ENCODE assay signal across 22 cellular contexts in genomic region chr5:72656331-72656730, GRCh38.
A peak's percentile ranks its signal among the peaks of the same experiment; 100 is the strongest.
DNase-seq lines count a peak whose midpoint lies in the region; ATAC-seq, FAIRE-seq and TF ChIP-seq lines count a peak whose summit lies in the region.
"Had no signal": no experiment of that assay in that cellular context is flagged by ENCODE, and none has a peak within 500 bp of the region (broad histone marks: within the 10 kb centered on the region; RNA-seq: fewer than 3 reads in every experiment).

No MANE protein-coding gene starts in this region.

- TF ChIP-seq POLR2A in esophagus muscularis mucosa (IDR thresholded peaks at IDR 0.05; ENCODE audit: low read depth), result no peak

- no peak overlapping the region for H2AFZ ChIP-seq in neural cell (ENCODE audit: low read depth, low read length)

- no peak for ATAC-seq in HG03108 (IDR thresholded peaks at IDR 0.05; ENCODE audit: unreplicated experiment)
- ATAC-seq in GM21576 (IDR thresholded peaks at IDR 0.05; ENCODE audit: unreplicated experiment), result no peak
- ATAC-seq: CD8-positive, alpha-beta T cell had no signal

- intact Hi-C loops in esophagus muscularis mucosa (cut with DNase I), result no loop called here

- TF ChIP-seq RAD21 in neural cell (conservative IDR thresholded peaks at IDR 0.05), result no peak

- no peaks in the 10 kb centered on the region for H3K4me1 ChIP-seq in esophagus muscularis mucosa
- H3K4me1 ChIP-seq: BLaER1 treated with 17β-estradiol and CSF1 and Interleukin-3, amounts not matched to agents 10 nM and 100 nM had no signal

- no peak overlapping the region for H3K4me2 ChIP-seq in neural cell (ENCODE audit: low read length)
- H3K4me2 ChIP-seq: BLaER1 treated with 17β-estradiol and CSF1 and Interleukin-3, amounts not matched to agents 10 nM and 100 nM had no signal

- H3K79me2 ChIP-seq in neural cell (replicated peaks; ENCODE audit: insufficient read depth, low read length), result no peaks in the 10 kb centered on the region

- no peaks in the 10 kb centered on the region for H3K36me3 ChIP-seq in bronchial epithelial cell (ENCODE audit: control insufficient read depth, insufficient read depth, low read length)
- no peaks in the 10 kb centered on the region for H3K36me3 ChIP-seq in esophagus muscularis mucosa
- H3K36me3 ChIP-seq in neural cell (ENCODE audit: insufficient read depth, low read length), result no peaks in the 10 kb centered on the region
- H3K36me3 ChIP-seq: BLaER1 treated with 17β-estradiol and CSF1 and Interleukin-3, amounts not matched to agents 10 nM and 100 nM had no signal

- DNase-seq in bronchial epithelial cell (ENCODE audit: low read depth) (no peak), esophagus muscularis mucosa (ENCODE audit: extremely low spot score) (peak; percentile 68), ACHN (no peak)
- no peak for DNase-seq in stimulated activated CD4-positive, alpha-beta T cell treated with anti-CD3 and anti-CD28 coated beads, Interleukin-12 subunit alpha, Interleukin-12 subunit beta, amount 100 ng/mL, for 4 hours
- DNase-seq: 8988T; AML-193; Caco-2; Calu3; CD4-positive, alpha-beta T cell; CD8-positive, alpha-beta T cell; DMS79 treated with DMSO at 0.1 percent for 48 hours; GF-D8 had no signal

- no peaks in the 10 kb centered on the region for H3K27me3 ChIP-seq in bronchial epithelial cell (ENCODE audit: control insufficient read depth, insufficient read depth, low read length)
- H3K27me3 ChIP-seq in esophagus muscularis mucosa, result no peaks in the 10 kb centered on the region
- H3K27me3 ChIP-seq in neural cell (ENCODE audit: insufficient read depth, low read depth, low read length), result no peaks in the 10 kb centered on the region
- H3K27me3 ChIP-seq: BLaER1 treated with 17β-estradiol and CSF1 and Interleukin-3, amounts not matched to agents 10 nM and 100 nM had no signal

- TF ChIP-seq CTCF in bronchial epithelial cell (IDR thresholded peaks at IDR 0.05; ENCODE audit: insufficient read depth, low read length, severe bottlenecking) (no peak), esophagus muscularis mucosa (IDR thresholded peaks at IDR 0.05) (no peak), neural cell (IDR thresholded peaks at IDR 0.05; ENCODE audit: poor library complexity, severe bottlenecking) (no peak)

- peak; percentile 66 for FAIRE-seq in bronchial epithelial cell (lab: Jason Lieb, UNC)
- FAIRE-seq: A204.1, D721Med, G401.6, GM12891, GM19239 had no signal

- H3F3A ChIP-seq in neural cell (ENCODE audit: insufficient read depth, low read length, poor library complexity, severe bottlenecking), result no peaks in the 10 kb centered on the region

- TF ChIP-seq EP300 in esophagus muscularis mucosa (IDR thresholded peaks at IDR 0.05) (no peak), neural cell (conservative IDR thresholded peaks at IDR 0.05; ENCODE audit: poor library complexity, severe bottlenecking) (peak; percentile 53)

- in situ Hi-C loops in ACHN (cut with HindIII; ENCODE audit: low pct_ligation_motif_present, low pct_unique_long_range_greater_than_20kb, low sequenced_read_pairs), result no loop called here

- H3K9me3 ChIP-seq in esophagus muscularis mucosa, result no peaks in the 10 kb centered on the region
- H3K9me3 ChIP-seq in neural cell (ENCODE audit: low read length), result no peaks in the 10 kb centered on the region
- H3K9me3 ChIP-seq: BLaER1 treated with 17β-estradiol and CSF1 and Interleukin-3, amounts not matched to agents 10 nM and 100 nM; Caco-2 had no signal

- no peak overlapping the region for H3K27ac ChIP-seq in esophagus muscularis mucosa (replicated peaks in 1 of 4)
- peak overlapping the region; percentile 23 for H3K27ac ChIP-seq in neural cell (ENCODE audit: low read length)
- H3K27ac ChIP-seq: BLaER1 treated with 17β-estradiol and CSF1 and Interleukin-3, amounts not matched to agents 10 nM and 100 nM; C4-2B had no signal

- H3K4me3 ChIP-seq in bronchial epithelial cell (ENCODE audit: low read depth, low read length) (no peak overlapping the region), esophagus muscularis mucosa (no peak overlapping the region), neural cell (ENCODE audit: low read length) (no peak overlapping the region)
- H3K4me3 ChIP-seq: BLaER1 treated with 17β-estradiol and CSF1 and Interleukin-3, amounts not matched to agents 10 nM and 100 nM had no signal

- WGBS in esophagus muscularis mucosa, result 96% methylated on average over 4 of the region's 4 CpGs

- H3K9me2 ChIP-seq in neural cell (ENCODE audit: insufficient read depth, low read length), result no peaks in the 10 kb centered on the region

- no peaks in the 10 kb centered on the region for H4K20me1 ChIP-seq in neural cell (ENCODE audit: insufficient read depth)
- H4K20me1 ChIP-seq: BLaER1 treated with 17β-estradiol and CSF1 and Interleukin-3, amounts not matched to agents 10 nM and 100 nM had no signal

- no peak overlapping the region for H3K9ac ChIP-seq in neural cell (ENCODE audit: low read length)
- H3K9ac ChIP-seq: BLaER1 treated with 17β-estradiol and CSF1 and Interleukin-3, amounts not matched to agents 10 nM and 100 nM had no signal

TF ChIP-seq in neural cell, 6 proteins besides CTCF, POLR2A, EP300 and RAD21:
- TF ChIP-seq EZH2 (IDR thresholded peaks at IDR 0.05; ENCODE audit: borderline replicate concordance, insufficient read depth, low read length, poor library complexity, severe bottlenecking) (no peak), REST (IDR thresholded peaks at IDR 0.05; ENCODE audit: borderline replicate concordance) (no peak), POLR2AphosphoS5 (IDR thresholded peaks at IDR 0.05) (peak; percentile 54), SMC3 (conservative IDR thresholded peaks at IDR 0.05; ENCODE audit: poor library complexity) (no peak)
